ENCODE assay signal across 19 cellular contexts in genomic region chr2:54855434-54855833, GRCh38.
DNase-seq lines count a peak whose midpoint lies in the region; ATAC-seq, FAIRE-seq and TF ChIP-seq lines count a peak whose summit lies in the region.
"Had no signal": no experiment of that assay in that cellular context is flagged by ENCODE, and none has a peak within 500 bp of the region (broad histone marks: within the 10 kb centered on the region; RNA-seq: fewer than 3 reads in every experiment).

No MANE protein-coding gene starts in this region.

- H3K27ac ChIP-seq in kidney (ENCODE audit: low read depth in 2 of 2, low read length in 2 of 2): no peak overlapping the region
- H3K27ac ChIP-seq: 22Rv1, RWPE1 had no signal

- peaks cover 0 to 4% of the 10 kb centered on the region in 2 donors for H3K4me1 ChIP-seq in kidney (ENCODE audit: control insufficient read depth in 1 of 2, insufficient read depth in 1 of 2, low read depth in 1 of 2, low read length in 2 of 2)
- H3K4me1 ChIP-seq: BE2C had no signal

- no peak for FAIRE-seq in bronchial epithelial cell (lab: Jason Lieb, UNC)
- FAIRE-seq in kidney (lab: Jason Lieb, UNC): no peak

- intact Hi-C loops in kidney (cut with DNase I): no loop called here

- H3K9ac ChIP-seq in kidney (ENCODE audit: low read length in 2 of 2): no peak overlapping the region

- ATAC-seq in GM21360 (IDR thresholded peaks at IDR 0.05; ENCODE audit: unreplicated experiment): no peak
- no peak for ATAC-seq in GM21515 (IDR thresholded peaks at IDR 0.05; ENCODE audit: unreplicated experiment)

- no peak for TF ChIP-seq CTCF in bronchial epithelial cell (IDR thresholded peaks at IDR 0.05; ENCODE audit: insufficient read depth, low read length, severe bottlenecking)
- no peak for TF ChIP-seq CTCF in kidney (IDR thresholded peaks at IDR 0.05; ENCODE audit: borderline replicate concordance, extremely low read depth, insufficient read depth)

- DNase-seq in NCI-H82 (lab: John Stamatoyannopoulos, UW) (peak; percentile 10), NCI-H82 treated with DMSO at 0.1 percent for 48 hours (lab: John Stamatoyannopoulos, UW; ENCODE audit: unreplicated experiment) (no peak), MG63 (peak; percentile 48), bronchial epithelial cell (ENCODE audit: low read depth) (peak; percentile 59), kidney (no peak)
- DNase-seq in activated T-cell treated with anti-CD3 and anti-CD28 coated beads, Interleukin-2, amount 50 U/mL, for 48 hours: no peak
- DNase-seq: BE2C; Calu3; CD4-positive, alpha-beta memory T cell; DMS53; NCI-H1105 treated with DMSO at 0.1 percent for 48 hours; NCI-H1694 treated with DMSO at 0.1 percent for 48 hours; NCI-H2107; NCI-H2227 treated with DMSO at 0.1 percent for 48 hours; NCI-H524 had no signal

- H3K4me3 ChIP-seq in MG63 (no peak overlapping the region), bronchial epithelial cell (ENCODE audit: low read depth, low read length) (no peak overlapping the region), kidney (ENCODE audit: low read length in 2 of 2) (no peak overlapping the region)

- H3K36me3 ChIP-seq in MG63 (no peaks in the 10 kb centered on the region), bronchial epithelial cell (ENCODE audit: control insufficient read depth, insufficient read depth, low read length) (no peaks in the 10 kb centered on the region), kidney (ENCODE audit: control insufficient read depth in 1 of 2, insufficient read depth in 2 of 2, low read length in 2 of 2) (no peaks in the 10 kb centered on the region)

- H3K27me3 ChIP-seq in MG63: no peaks in the 10 kb centered on the region
- no peaks in the 10 kb centered on the region for H3K27me3 ChIP-seq in bronchial epithelial cell (ENCODE audit: control insufficient read depth, insufficient read depth, low read length)
- H3K27me3 ChIP-seq: BE2C had no signal

- no peaks in the 10 kb centered on the region for H3K9me3 ChIP-seq in MG63
- no peaks in the 10 kb centered on the region for H3K9me3 ChIP-seq in kidney (ENCODE audit: control insufficient read depth in 1 of 2, low read length in 2 of 2)
- H3K9me3 ChIP-seq: BE2C had no signal

Comparison
In these comparisons a context has a peak if more than half of its experiments do, and no peak if none do; other contexts are left out.
1. DNase-seq: peak in NCI-H82 (single experiment), MG63 (single experiment) and bronchial epithelial cell (single experiment); none in NCI-H82 treated with DMSO at 0.1 percent for 48 hours (single experiment), activated T-cell treated with anti-CD3 and anti-CD28 coated beads, Interleukin-2, amount 50 U/mL, for 48 hours (0 of 2) and kidney (single experiment).